In the genomic region with DNA sequence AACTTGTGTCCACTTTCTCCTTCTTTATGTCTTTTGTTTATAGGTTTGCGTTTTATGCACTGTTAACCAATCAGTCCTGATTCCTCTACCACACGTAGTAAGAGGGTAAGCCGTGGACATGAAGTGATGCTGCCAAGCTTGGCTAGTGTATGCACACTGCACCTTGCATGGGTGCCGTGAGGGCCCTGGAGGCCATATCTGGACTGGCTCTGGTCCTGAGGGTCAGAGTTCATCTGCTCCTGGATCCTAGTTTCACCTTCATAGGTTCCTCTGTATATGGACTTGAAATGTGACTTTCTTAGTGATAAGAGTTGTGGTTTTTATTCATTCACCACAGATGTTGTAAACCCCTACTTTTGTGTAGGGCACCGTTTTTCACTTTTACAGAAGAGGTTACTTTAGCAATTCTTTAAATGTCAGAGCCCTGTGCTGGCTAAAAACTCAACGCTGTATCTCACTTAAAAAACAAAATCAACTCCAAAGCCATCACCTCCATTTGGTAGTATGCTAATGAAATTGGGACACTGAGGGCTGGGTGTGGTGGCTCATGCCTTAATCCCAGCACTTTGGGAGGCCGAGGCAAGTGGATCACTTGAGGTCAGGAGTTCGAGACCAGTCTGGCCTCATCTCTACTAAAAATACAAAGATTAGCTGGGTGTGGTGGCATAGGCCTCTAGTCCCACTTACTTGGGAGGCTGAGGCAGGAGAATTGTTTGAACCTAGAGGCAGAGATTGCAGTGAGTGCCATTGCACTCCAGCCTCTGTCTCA, we compare ENCODE assay signal across 1 cellular context.
A peak's percentile ranks its signal among the peaks of the same experiment; 100 is the strongest.
TF ChIP-seq lines count a peak whose summit lies in the region.

No MANE protein-coding gene starts in this region.

TF ChIP-seq in K562, 482 proteins besides CTCF, POLR2A, EP300 and RAD21 (continued from another document):
- TF ChIP-seq NR2C1 (IDR thresholded peaks at IDR 0.05): peak; percentile 83
- peak; percentile 80 for TF ChIP-seq NR2C1 (tag; IDR thresholded peaks at IDR 0.05)
- no peak for TF ChIP-seq MAFK (IDR thresholded peaks at IDR 0.05; ENCODE audit: low read length)
- TF ChIP-seq ETV1 (tag; conservative IDR thresholded peaks at IDR 0.05; ENCODE audit: low read depth): no peak
- TF ChIP-seq ZNF354B (CRISPR knock-in tag; IDR thresholded peaks at IDR 0.05): no peak
